ENCODE assay signal across 14 cellular contexts in the genomic region with DNA sequence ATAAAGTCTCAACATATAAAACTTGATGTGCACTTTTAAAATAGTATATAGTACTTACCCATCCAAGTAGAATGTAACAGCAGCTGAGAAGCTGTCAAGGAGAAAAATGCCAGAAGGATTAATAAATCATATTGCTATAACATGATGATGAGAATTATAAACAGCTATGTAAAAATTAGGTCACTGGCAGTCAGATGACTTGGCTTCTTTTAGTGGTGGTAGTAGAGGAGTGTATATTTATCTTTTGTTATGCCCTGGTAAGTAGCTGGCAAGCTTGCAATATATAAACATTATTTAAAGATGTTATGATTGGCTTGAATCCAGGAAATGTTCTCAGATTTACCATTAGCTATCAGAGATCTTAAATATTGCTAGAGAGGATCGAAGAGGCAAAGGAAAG.
DNase-seq lines count a peak whose midpoint lies in the region; ATAC-seq and TF ChIP-seq lines count a peak whose summit lies in the region.
"Had no signal": no experiment of that assay in that cellular context is flagged by ENCODE, and none has a peak within 500 bp of the region (broad histone marks: within the 10 kb centered on the region; RNA-seq: fewer than 3 reads in every experiment).

No MANE protein-coding gene starts in this region.

- no peaks in the 10 kb centered on the region for H3K27me3 ChIP-seq in heart right ventricle

- peak; percentile 15 for DNase-seq in HT-29 (ENCODE audit: low spot score)
- DNase-seq in NCI-H446 treated with DMSO at 0.1 percent for 48 hours (lab: John Stamatoyannopoulos, UW): peak; percentile 81
- peak; percentile 75 for DNase-seq in choroid plexus epithelial cell (ENCODE audit: low read depth)
- peak; percentile 26 for DNase-seq in pulmonary artery endothelial cell (ENCODE audit: low read depth, low spot score)
- DNase-seq in heart right ventricle: no peak
- DNase-seq in activated naive CD4-positive, alpha-beta T cell treated with Interleukin-2 at 50 U/mL for 16 hours: no peak
- no peak for DNase-seq in sciatic nerve (ENCODE audit: low spot score)
- DNase-seq: activated CD8-positive, alpha-beta memory T cell treated with anti-CD3 and anti-CD28 coated beads for 24 hours; activated naive CD8-positive, alpha-beta T cell treated with anti-CD3 and anti-CD28 coated beads, Interleukin-2, amount 10 ng/mL, durations not matched to agents 7 days and 5 days; DND-41; effector memory CD4-positive, alpha-beta T cell; MV-4-11; psoas muscle had no signal

- H3K27ac ChIP-seq in heart right ventricle: no peak overlapping the region
- H3K27ac ChIP-seq: psoas muscle had no signal

- ATAC-seq in HG03565 (IDR thresholded peaks at IDR 0.05; ENCODE audit: unreplicated experiment) (no peak), heart right ventricle (no peak), sciatic nerve (no peak)
- ATAC-seq: psoas muscle had no signal

- H3K4me3 ChIP-seq in choroid plexus epithelial cell (ENCODE audit: low read depth, low read length) (no peak overlapping the region), heart right ventricle (no peak overlapping the region)
- H3K4me3 ChIP-seq: psoas muscle had no signal

- TF ChIP-seq CTCF in choroid plexus epithelial cell (conservative IDR thresholded peaks at IDR 0.05; ENCODE audit: low read depth, low read length) (no peak), heart right ventricle (IDR thresholded peaks at IDR 0.05) (no peak)

- WGBS in heart right ventricle, 2 donors: 10 to 27% methylated on average over 1 of the region's 1 CpG

- H3K9me3 ChIP-seq in heart right ventricle: no peaks in the 10 kb centered on the region
- H3K9me3 ChIP-seq: psoas muscle had no signal

- intact Hi-C loops in heart right ventricle (cut with DNase I) (no loop called here), sciatic nerve (cut with DNase I) (no loop called here)

- H3K36me3 ChIP-seq in heart right ventricle: no peaks in the 10 kb centered on the region

- H3K4me1 ChIP-seq in heart right ventricle: no peaks in the 10 kb centered on the region
- H3K4me1 ChIP-seq: psoas muscle had no signal

Comparison
In these comparisons a context has a peak if more than half of its experiments do, and no peak if none do; other contexts are left out.
1. DNase-seq: peak in HT-29 (single experiment), NCI-H446 treated with DMSO at 0.1 percent for 48 hours (single experiment), choroid plexus epithelial cell (single experiment) and pulmonary artery endothelial cell (single experiment); none in heart right ventricle (0 of 2), activated naive CD4-positive, alpha-beta T cell treated with Interleukin-2 at 50 U/mL for 16 hours (single experiment) and sciatic nerve (single experiment).